ENCODE assay signal across 8 cellular contexts in genomic region chr11:124746621-124747243, GRCh38. TPM values are rescaled to one million over a fixed set of nuclear protein-coding genes. Genes with fewer than 3 reads are reported as not detected.
DNase-seq lines count a peak whose midpoint lies in the region; ATAC-seq and TF ChIP-seq lines count a peak whose summit lies in the region.

No MANE protein-coding gene starts in this region.

- H3K4me1 Mint-ChIP-seq in T-helper 17 cell = peaks cover 11% of the 10 kb centered on the region
- H3K4me1 Mint-ChIP-seq in brain = peaks cover 28% of the 10 kb centered on the region
- H3K4me1 Mint-ChIP-seq in immature natural killer cell = peaks cover 7 to 8% of the 10 kb centered on the region in 2 donors

- TF ChIP-seq CTCF in brain (conservative IDR thresholded peaks at IDR 0.05) = peak in 1 of 2 experiments; percentile 45

- H3K36me3 Mint-ChIP-seq in T-helper 17 cell (ENCODE audit: low read depth) (peaks cover 2% of the 10 kb centered on the region), brain (peaks cover 11% of the 10 kb centered on the region), immature natural killer cell (no peaks in the 10 kb centered on the region)

- ATAC-seq in GM21447 (IDR thresholded peaks at IDR 0.05; ENCODE audit: unreplicated experiment) (peak; percentile 91), T-helper 17 cell (peak; percentile 91)

- H3K9me3 Mint-ChIP-seq in brain (peaks cover 0 to 17% (median 2%) of the 10 kb centered on the region in 5 experiments), immature natural killer cell (no peaks in the 10 kb centered on the region)

- H3K27me3 Mint-ChIP-seq in T-helper 17 cell = no peaks in the 10 kb centered on the region
- peaks cover 100% of the 10 kb centered on the region for H3K27me3 Mint-ChIP-seq in brain
- H3K27me3 Mint-ChIP-seq in immature natural killer cell (ENCODE audit: low read depth in 3 of 3) = peaks cover 8 to 19% (median 9%) of the 10 kb centered on the region in 3 donors

- H3K4me3 Mint-ChIP-seq in T-helper 17 cell (peak overlapping the region; percentile 100), brain (peak overlapping the region; percentile 84 to 93 (median 89)), immature natural killer cell (peak overlapping the region; percentile 92 to 99 (median 96))

- H3K27ac Mint-ChIP-seq in T-helper 17 cell = peak overlapping the region; percentile 94
- H3K27ac Mint-ChIP-seq in brain = peak overlapping the region in 2 of 5 experiments; percentile 54 to 85
- H3K27ac Mint-ChIP-seq in immature natural killer cell = peak overlapping the region; percentile 56 to 93 (median 72)

- DNase-seq in DMS153 treated with DMSO at 0.1 percent for 48 hours (lab: John Stamatoyannopoulos, UW; ENCODE audit: unreplicated experiment) (peak; percentile 52), HuH-7.5 (ENCODE audit: low spot score) (peak; percentile 96), T-helper 17 cell (peak; percentile 63 to 68 (median 64)), immature natural killer cell (peak; percentile 66 to 79 (median 74)), DMS 273 treated with DMSO at 0.1 percent for 48 hours (lab: John Stamatoyannopoulos, UW) (no peak)
- DNase-seq in stimulated activated CD4-positive, alpha-beta T cell treated with anti-CD3 and anti-CD28 coated beads, Interleukin-15, amount 100 ng/mL, for 48 hours (ENCODE audit: low read depth in 2 of 2) = peak; percentile 52 to 64

- no peaks in the 10 kb centered on the region for H3K9me3 ChIP-seq in T-helper 17 cell (ENCODE audit: control insufficient read depth, low read length, poor library complexity, severe bottlenecking)

RNA-seq across cellular contexts. Expression of gene VSIG2, which starts 5.3 kb away (rescaled TPM):
- under 1 TPM; 0.32 to 0.57 TPM for total RNA-seq in T-helper 17 cell
- not detected for polyA plus RNA-seq in brain (ENCODE audit: insufficient read depth, low read depth, low replicate concordance)
- not detected for polyA plus RNA-seq in immature natural killer cell

RNA-seq across cellular contexts. Expression of gene NRGN, which starts 7.0 kb away (rescaled TPM):
- 100 to 1,000 TPM in 1 of 2 donors, 10 to 100 TPM in 1; 20.8 to 614 TPM for total RNA-seq in T-helper 17 cell
- polyA plus RNA-seq in brain (ENCODE audit: insufficient read depth, low read depth, low replicate concordance) (643 TPM), immature natural killer cell (10 to 100 TPM in 1 of 3 donors, 1 to 10 TPM in 1, under 1 TPM in 1; 0.82 to 11.6 (median 3.0) TPM)

RNA-seq across cellular contexts. Expression of gene ESAM, which starts 15.4 kb away (rescaled TPM):
- 10 to 100 TPM in 1 of 2 donors, 1 to 10 TPM in 1; 3.5 to 30.5 TPM for total RNA-seq in T-helper 17 cell
- polyA plus RNA-seq in brain (ENCODE audit: insufficient read depth, low read depth, low replicate concordance) (42.0 TPM), immature natural killer cell (1 to 10 TPM in 1 of 3 donors, under 1 TPM in 1, not detected in 1; 0.30 to 4.3 TPM)

RNA-seq across cellular contexts. Expression of gene MSANTD2, which starts 53.5 kb away (rescaled TPM):
- 10 to 100 TPM; 10.1 to 11.3 TPM for total RNA-seq in T-helper 17 cell
- polyA plus RNA-seq in brain (ENCODE audit: insufficient read depth, low read depth, low replicate concordance) (4.5 TPM), immature natural killer cell (1 to 10 TPM; 2.8 to 7.2 (median 5.7) TPM)

Comparison
In these comparisons a context has a peak if more than half of its experiments do, and no peak if none do; other contexts are left out.
1. RNA of gene NRGN, which starts 7.0 kb away (polyA plus RNA-seq): 643 TPM in brain (single experiment); 0.82 to 11.6 TPM in immature natural killer cell; every median in the first group is over 10 times any median in the second.
2. Peak in every context shown above with its lines, with median percentiles within 50 percentile points of each other: H3K4me3 Mint-ChIP-seq.